Comparison of ENCODE assay signal across 9 cellular contexts in the genomic region with DNA sequence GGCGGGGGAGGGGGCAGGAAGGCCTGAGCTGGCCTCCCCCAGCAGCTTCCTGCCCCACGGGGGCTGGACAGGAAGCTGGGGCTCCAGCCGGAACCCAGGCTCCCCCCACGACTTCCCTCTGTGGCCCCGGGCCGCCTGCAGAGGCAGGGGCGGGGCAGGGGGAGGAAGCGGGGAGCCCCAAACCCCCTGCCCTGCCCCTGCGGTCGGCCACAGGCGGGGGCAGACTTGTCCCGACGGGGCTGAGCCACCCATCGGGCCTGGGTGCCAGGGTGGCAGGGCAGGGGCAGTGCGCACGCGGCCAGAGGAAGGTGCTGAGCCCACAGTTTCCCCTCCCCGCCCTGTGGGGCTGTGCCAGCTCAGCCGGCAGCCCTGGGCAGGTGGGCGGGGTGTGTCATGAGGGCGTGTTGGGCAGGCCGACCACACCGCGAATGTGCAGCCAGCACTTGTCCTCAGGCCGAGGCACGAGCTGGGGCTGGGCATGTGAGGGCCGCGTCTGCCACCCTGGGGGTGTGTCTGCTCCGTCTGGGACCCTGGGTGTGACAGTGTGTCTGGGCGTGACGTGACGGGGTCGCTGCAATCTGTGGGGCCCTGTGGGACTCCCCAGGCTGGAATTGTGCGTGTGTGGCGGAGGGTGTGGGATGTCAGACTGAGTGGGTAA. TPM values are rescaled to one million over a fixed set of nuclear protein-coding genes. Genes with fewer than 3 reads are reported as not detected.
DNase-seq lines count a peak whose midpoint lies in the region; FAIRE-seq and TF ChIP-seq lines count a peak whose summit lies in the region.
"Had no signal": no experiment of that assay in that cellular context is flagged by ENCODE, and none has a peak within 500 bp of the region (broad histone marks: within the 10 kb centered on the region; RNA-seq: fewer than 3 reads in every experiment).

No MANE protein-coding gene starts in this region.

- peaks cover 16% of the 10 kb centered on the region for H3K36me3 ChIP-seq in fibroblast of lung (ENCODE audit: control insufficient read depth, insufficient read depth, low read length)
- H3K36me3 ChIP-seq in tibial artery: peaks cover 16 to 50% (median 16%) of the 10 kb centered on the region in 3 donors
- H3K36me3 ChIP-seq: cardiac muscle cell had no signal

- intact Hi-C loops in tibial artery (cut with DNase I; ENCODE audit: low total_unique reads): no loop called here

- H3K4me1 Mint-ChIP-seq in osteocyte (ENCODE audit: unreplicated experiment): peaks cover 71% of the 10 kb centered on the region

- H3K4me3 Mint-ChIP-seq in osteocyte (ENCODE audit: unreplicated experiment): peak overlapping the region; percentile 60

- peaks cover 48% of the 10 kb centered on the region for H3K4me1 ChIP-seq in fibroblast of lung (ENCODE audit: control insufficient read depth, extremely low read depth, insufficient read depth, low read length)
- peaks cover 0 to 62% (median 56%) of the 10 kb centered on the region in 4 donors for H3K4me1 ChIP-seq in tibial artery

- peak; percentile 96 for DNase-seq in H54 (ENCODE audit: insufficient read length, low spot score)
- peak; percentile 19 for DNase-seq in NCI-H510A treated with DMSO at 0.1 percent for 48 hours (lab: John Stamatoyannopoulos, UW)
- DNase-seq in activated T-cell treated with anti-CD3 and anti-CD28 coated beads for 4 hours: peak; percentile 78
- DNase-seq in fibroblast of lung (ENCODE audit: low read depth in 2 of 2): peak; percentile 22 to 69
- DNase-seq in osteocyte (ENCODE audit: extremely low spot score, unreplicated experiment): no peak
- DNase-seq in tibial artery: peak; percentile 73 to 87
- DNase-seq in epidermal melanocyte (ENCODE audit: insufficient read length, low spot score): no peak

- no peak overlapping the region for H3K9ac ChIP-seq in fibroblast of lung (ENCODE audit: insufficient read depth, low read length)

- no peaks in the 10 kb centered on the region for H3K27me3 ChIP-seq in fibroblast of lung (ENCODE audit: control insufficient read depth, insufficient read depth, low read length)
- H3K27me3 ChIP-seq in tibial artery: no peaks in the 10 kb centered on the region
- H3K27me3 ChIP-seq: cardiac muscle cell had no signal

- H2AFZ ChIP-seq in fibroblast of lung (ENCODE audit: low read length): no peak overlapping the region

- H3K9me3 ChIP-seq in fibroblast of lung (ENCODE audit: control insufficient read depth, insufficient read depth, low read depth, low read length) (no peaks in the 10 kb centered on the region), tibial artery (no peaks in the 10 kb centered on the region)

- no peaks in the 10 kb centered on the region for H3K9me3 Mint-ChIP-seq in osteocyte (ENCODE audit: unreplicated experiment)

- H4K20me1 ChIP-seq in fibroblast of lung (ENCODE audit: control insufficient read depth, extremely low read depth, insufficient read depth, low read length): no peaks in the 10 kb centered on the region

- H3K4me2 ChIP-seq in fibroblast of lung (ENCODE audit: extremely low read depth, insufficient read depth, low read length): no peak overlapping the region

- peak overlapping the region; percentile 98 for H3K27ac Mint-ChIP-seq in osteocyte (ENCODE audit: unreplicated experiment)

- peak overlapping the region; percentile 67 for H3K27ac ChIP-seq in fibroblast of lung (ENCODE audit: insufficient read depth, low read length)
- H3K27ac ChIP-seq in tibial artery: peak overlapping the region; percentile 89 to 93
- H3K27ac ChIP-seq: cardiac muscle cell had no signal

- peaks cover 22% of the 10 kb centered on the region for H3K36me3 Mint-ChIP-seq in osteocyte (ENCODE audit: unreplicated experiment)

- no peak for FAIRE-seq in H54 (lab: Jason Lieb, UNC)

- TF ChIP-seq POLR2A in H54 (IDR thresholded peaks at IDR 0.05; ENCODE audit: low read depth, low read length): no peak

- H3K4me3 ChIP-seq in GM12875 (ENCODE audit: low read depth, low read length) (peak overlapping the region; percentile 47), fibroblast of lung (replicated peaks in 1 of 4; ENCODE audit: control extremely low read depth in 1 of 4, insufficient read depth in 1 of 4, low read depth in 3 of 4, low read length in 4 of 4) (no peak overlapping the region), tibial artery (peak overlapping the region; percentile 2 to 9)
- H3K4me3 ChIP-seq: cardiac muscle cell had no signal

- no peak for TF ChIP-seq CTCF in GM12875 (IDR thresholded peaks at IDR 0.05; ENCODE audit: borderline replicate concordance, insufficient read depth, low read depth, low read length)
- no peak for TF ChIP-seq CTCF in fibroblast of lung (conservative IDR thresholded peaks at IDR 0.05 in 1 of 2, IDR thresholded peaks at IDR 0.05 in 1 of 2; ENCODE audit: low read depth in 1 of 2, low read length in 2 of 2)
- no peak for TF ChIP-seq CTCF in osteocyte (IDR thresholded peaks at IDR 0.05)
- no peak for TF ChIP-seq CTCF in tibial artery (IDR thresholded peaks at IDR 0.05)

- no peaks in the 10 kb centered on the region for H3K27me3 Mint-ChIP-seq in osteocyte (ENCODE audit: unreplicated experiment)

- H3K79me2 ChIP-seq in fibroblast of lung (ENCODE audit: control insufficient read depth, insufficient read depth, low read length): no peaks in the 10 kb centered on the region

RNA-seq across cellular contexts. Expression of gene CCDC97, which starts 17.7 kb away (rescaled TPM):
- total RNA-seq in fibroblast of lung: 5.9 and 7.8 TPM in 2 replicates
- 6.3 and 9.9 TPM in 2 replicates for polyA plus RNA-seq in fibroblast of lung
- polyA plus RNA-seq in fibroblast of lung (2012): 14.8 and 18.5 TPM in 2 replicates
- polyA minus RNA-seq in fibroblast of lung (ENCODE audit: low replicate concordance): 23.9 and 35.2 TPM in 2 replicates
- 34.4 and 35.9 TPM in 2 replicates for total RNA-seq in osteocyte

RNA-seq across cellular contexts. Expression of gene TGFB1, which starts 26.1 kb away (rescaled TPM):
- total RNA-seq in fibroblast of lung (6.7 and 14.4 TPM in 2 replicates), osteocyte (244 and 255 TPM in 2 replicates)
- polyA plus RNA-seq in fibroblast of lung: 4.2 and 6.6 TPM in 2 replicates
- polyA plus RNA-seq in fibroblast of lung (2012): 40.5 and 59.2 TPM in 2 replicates
- 43.0 and 58.8 TPM in 2 replicates for polyA minus RNA-seq in fibroblast of lung (ENCODE audit: low replicate concordance)

RNA-seq across cellular contexts. Expression of gene B9D2, which starts 36.3 kb away (rescaled TPM):
- total RNA-seq in fibroblast of lung (4.1 and 5.3 TPM in 2 replicates), osteocyte (4.6 and 5.5 TPM in 2 replicates)
- polyA plus RNA-seq in fibroblast of lung: 2.3 and 3.3 TPM in 2 replicates
- polyA plus RNA-seq in fibroblast of lung (2012): 6.4 and 7.6 TPM in 2 replicates
- polyA minus RNA-seq in fibroblast of lung (ENCODE audit: low replicate concordance): 0.82 and 9.1 TPM in 2 replicates

RNA-seq across cellular contexts. Expression of gene TMEM91, which starts 48.7 kb away (rescaled TPM):
- total RNA-seq in fibroblast of lung: 9.7 and 10.8 TPM in 2 replicates
- polyA plus RNA-seq in fibroblast of lung: 1.4 and 3.7 TPM in 2 replicates
- 3.3 and 6.1 TPM in 2 replicates for polyA plus RNA-seq in fibroblast of lung (2012)
- 6.4 and 11.5 TPM in 2 replicates for polyA minus RNA-seq in fibroblast of lung (ENCODE audit: low replicate concordance)
- 8.5 and 9.2 TPM in 2 replicates for total RNA-seq in osteocyte

Comparison
In these comparisons a context has a peak if more than half of its experiments do, and no peak if none do; other contexts are left out.
1. H3K4me3 ChIP-seq: peak in GM12875 (single experiment) and tibial artery (2 of 2); none in fibroblast of lung (0 of 4).
2. DNase-seq: peak in H54 (single experiment), NCI-H510A treated with DMSO at 0.1 percent for 48 hours (single experiment), activated T-cell treated with anti-CD3 and anti-CD28 coated beads for 4 hours (single experiment), fibroblast of lung (2 of 2) and tibial artery (2 of 2); none in osteocyte (single experiment) and epidermal melanocyte (single experiment).
3. RNA of gene TGFB1, which starts 26.1 kb away (total RNA-seq): 244 to 255 TPM in osteocyte; 6.7 to 14.4 TPM in fibroblast of lung; every median in the first group is over 10 times any median in the second.